Comparison of ENCODE assay signal across 21 cellular contexts in the genomic region with DNA sequence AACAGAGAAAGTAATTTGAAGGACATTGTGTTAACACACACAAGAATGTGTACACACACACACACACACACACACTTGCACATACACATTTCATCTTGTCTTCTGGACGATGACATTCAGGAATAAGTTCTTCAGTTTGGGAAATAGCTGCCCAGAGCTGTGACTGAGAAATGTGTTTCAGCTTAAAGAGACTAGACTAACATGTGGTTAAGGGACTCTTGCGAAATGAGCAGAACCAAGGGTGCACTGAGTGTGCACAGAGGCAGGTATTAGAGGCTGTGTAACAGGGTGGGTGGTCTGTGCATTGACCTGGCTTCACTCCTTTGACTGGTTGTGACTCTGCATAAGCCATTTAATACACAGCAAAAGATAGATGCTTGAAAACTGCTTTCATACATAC. TPM values are rescaled to one million over a fixed set of nuclear protein-coding genes. Genes with fewer than 3 reads are reported as not detected.
DNase-seq lines count a peak whose midpoint lies in the region; ATAC-seq lines count a peak whose summit lies in the region.
"Had no signal": no experiment of that assay in that cellular context is flagged by ENCODE, and none has a peak within 500 bp of the region (broad histone marks: within the 10 kb centered on the region; RNA-seq: fewer than 3 reads in every experiment).

No MANE protein-coding gene starts in this region.

- in situ Hi-C loops in GM23248 (cut with MboI): no loop called here

- H3K4me2 ChIP-seq in GM23248 (ENCODE audit: unreplicated experiment): no peak overlapping the region
- H3K4me2 ChIP-seq: KMS-11 had no signal

- no peaks in the 10 kb centered on the region for H3F3A ChIP-seq in GM23248 (ENCODE audit: insufficient read depth)

- H3K9me3 ChIP-seq in GM23248 (ENCODE audit: low read depth): no peaks in the 10 kb centered on the region

- H3K27ac ChIP-seq in GM23248: no peak overlapping the region
- H3K27ac ChIP-seq: HL-60, KMS-11 had no signal

- 46 to 47% methylated on average over 2 of the region's 2 CpGs for WGBS in GM23248 (ENCODE audit: low coverage in 1 of 2, low lambda C conversion rate in 2 of 2, missing lambda C conversion rate in 2 of 2), 2 experiments

- no peaks in the 10 kb centered on the region for H3K4me1 ChIP-seq in GM23248 (ENCODE audit: insufficient read depth)

- no peaks in the 10 kb centered on the region for H3K36me3 ChIP-seq in GM23248 (ENCODE audit: low read depth)

- no peak overlapping the region for H2AFZ ChIP-seq in GM23248

- peak; percentile 26 for DNase-seq in AG08395 (ENCODE audit: low spot score)
- peak; percentile 45 for DNase-seq in GM23248
- peak; percentile 3 for DNase-seq in RPMI7951 (ENCODE audit: low read depth)
- peak; percentile 13 for DNase-seq in iris pigment epithelial cell (ENCODE audit: low read depth)
- no peak for DNase-seq in HUDEP-2 (lab: John Stamatoyannopoulos, UW; ENCODE audit: unreplicated experiment in 76 of 76)
- no peak for DNase-seq in activated effector memory CD4-positive, alpha-beta T cell treated with anti-CD3 and anti-CD28 coated beads, Interleukin-2, amount 50 U/mL, for 16 hours
- no peak for DNase-seq in cortex of kidney (lab: John Stamatoyannopoulos, UW)
- DNase-seq: Calu3; CD4-positive, alpha-beta T cell; DMS79; NCI-H1417 treated with DMSO at 0.1 percent for 48 hours; NCI-H2029 treated with DMSO at 0.1 percent for 48 hours; NCI-H524 had no signal

- no peaks in the 10 kb centered on the region for H3K79me2 ChIP-seq in GM23248 (ENCODE audit: insufficient read depth)

- no peak overlapping the region for H3K9ac ChIP-seq in GM23248
- H3K9ac ChIP-seq: KMS-11 had no signal

- H4K20me1 ChIP-seq in GM23248 (ENCODE audit: insufficient read depth): no peaks in the 10 kb centered on the region

- peaks cover 3% of the 10 kb centered on the region; the same call in 1 of the 2 replicates for H3K27me3 ChIP-seq in GM23248 (replicated peaks; ENCODE audit: insufficient read depth)

- no peaks in the 10 kb centered on the region for H3K9me2 ChIP-seq in GM23248 (ENCODE audit: insufficient read depth)

- ATAC-seq in HG02763 (IDR thresholded peaks at IDR 0.05; ENCODE audit: unreplicated experiment): no peak
- ATAC-seq: Right ventricle myocardium inferior, SK-N-SH treated with all-trans-retinoic acid at 6 μM for 48 hours had no signal

- no peak overlapping the region for H3K4me3 ChIP-seq in GM23248

RNA-seq across cellular contexts. Expression of a gene that starts 29.4 kb away (rescaled TPM):
- not detected in 2 replicates for total RNA-seq in GM23248 (2014; rRNA removed; shearing (Covaris generic))
- not detected in 2 replicates for polyA plus RNA-seq in GM23248 (2016; fragmentation: Nextera tagmentation; extraction: Ambion mirVana)
- total RNA-seq in RPMI7951 (2014; rRNA removed; shearing (Covaris generic)): not detected in 2 replicates
- total RNA-seq: A673; Calu3; CD4-positive, alpha-beta T cell; G401; MCF 10A had no signal

Comparison
In these comparisons a context has a peak if more than half of its experiments do, and no peak if none do; other contexts are left out.
1. DNase-seq: peak in AG08395 (single experiment), GM23248 (single experiment), RPMI7951 (single experiment) and iris pigment epithelial cell (single experiment); none in HUDEP-2 (0 of 76), activated effector memory CD4-positive, alpha-beta T cell treated with anti-CD3 and anti-CD28 coated beads, Interleukin-2, amount 50 U/mL, for 16 hours (single experiment) and cortex of kidney (single experiment).